ENCODE assay signal across 7 cellular contexts in genomic region chr15:90070605-90071004, GRCh38. TPM values are rescaled to one million over a fixed set of nuclear protein-coding genes. Genes with fewer than 3 reads are reported as not detected.
DNase-seq lines count a peak whose midpoint lies in the region; ATAC-seq and TF ChIP-seq lines count a peak whose summit lies in the region.
"Not testable (repeated sequence)": the region's sequence is repeated elsewhere in the genome, so short reads cannot be mapped to it uniquely, and the experiment has no call there.

No MANE protein-coding gene starts in this region.

- not testable (repeated sequence) for TF ChIP-seq POLR2A in stomach (IDR thresholded peaks at IDR 0.05)

- peak overlapping the region; percentile 60 to 88 (median 81) for H3K27ac Mint-ChIP-seq in CD14-positive monocyte

- not testable (repeated sequence) for H3K9me3 ChIP-seq in Karpas-422 (ENCODE audit: low read length); colonic mucosa; left lung; neutrophil; stomach

- TF ChIP-seq EP300 in stomach (IDR thresholded peaks at IDR 0.05), result not testable (repeated sequence)

- DNase-seq in CD14-positive monocyte (ENCODE audit: low spot score); Karpas-422; colonic mucosa; stomach: not testable (repeated sequence)
- DNase-seq in RPMI8226, result peak; percentile 28
- DNase-seq in left lung, result peak in 1 of 2 donors; percentile 49

- not testable (repeated sequence) for H3K4me3 ChIP-seq in Karpas-422 (ENCODE audit: low read length); colonic mucosa; left lung; neutrophil (ENCODE audit: low read depth in 1 of 2, low read length in 1 of 2); stomach

- 91 to 100% (median 97%) methylated on average over 2 of the region's 2 CpGs for WGBS in stomach, 5 donors

- intact Hi-C loops in CD14-positive monocyte (cut with micrococcal nuclease), result loop anchor here (5.0 kb wide), 5 partner anchors 33 to 318 kb away; partner anchors contain the start of genes ANPEP (in 1 of the 2) and MESP1 (in 1 of the 2)
- intact Hi-C loops in colonic mucosa (cut with DNase I), result loop anchor here (5.0 to 10.0 kb wide), 2 partner anchors 168 to 326 kb away; no protein-coding TSS in a partner anchor
- intact Hi-C loops in left lung (cut with DNase I), result not testable (repeated sequence)
- intact Hi-C loops in stomach (cut with DNase I; ENCODE audit: low total_unique reads), result loop anchor here (10.0 kb wide), 1 partner anchor 166 kb away; no protein-coding TSS in a partner anchor

- H4K20me1 ChIP-seq in Karpas-422 (ENCODE audit: insufficient read depth, low read depth, low read length), result not testable (repeated sequence)

- not testable (repeated sequence) for H3K9me3 Mint-ChIP-seq in CD14-positive monocyte

- H3K4me2 ChIP-seq in Karpas-422 (ENCODE audit: low read depth, low read length, poor library complexity, severe bottlenecking), result not testable (repeated sequence)

- H3K36me3 ChIP-seq in Karpas-422 (ENCODE audit: insufficient read depth, low read length) (peaks cover 15% of the 10 kb centered on the region; the same call in 1 of the 2 replicates), colonic mucosa (peaks cover 16% of the 10 kb centered on the region), left lung (peaks cover 0 to 64% of the 10 kb centered on the region in 2 donors), neutrophil (peaks cover 51% of the 10 kb centered on the region), stomach (peaks cover 10 to 78% (median 55%) of the 10 kb centered on the region in 4 donors)

- H2AFZ ChIP-seq in Karpas-422 (ENCODE audit: low read length), result not testable (repeated sequence)

- peaks cover 17% of the 10 kb centered on the region for H3K79me2 ChIP-seq in Karpas-422 (ENCODE audit: low read length)

- H3K4me1 ChIP-seq in Karpas-422 (ENCODE audit: low read length), result peaks cover 20% of the 10 kb centered on the region
- not testable (repeated sequence) for H3K4me1 ChIP-seq in colonic mucosa
- peaks cover 0 to 56% of the 10 kb centered on the region in 2 donors for H3K4me1 ChIP-seq in left lung
- peaks cover 34 to 35% of the 10 kb centered on the region in 2 experiments for H3K4me1 ChIP-seq in neutrophil (ENCODE audit: control insufficient read depth in 1 of 2, insufficient read depth in 1 of 2, low read depth in 1 of 2, low read length in 1 of 2)
- H3K4me1 ChIP-seq in stomach, result peaks cover 7 to 37% (median 16%) of the 10 kb centered on the region in 4 donors

- not testable (repeated sequence) for H3K27me3 Mint-ChIP-seq in CD14-positive monocyte (ENCODE audit: low read depth in 3 of 3)

- H3K36me3 Mint-ChIP-seq in CD14-positive monocyte, result peaks cover 63 to 74% of the 10 kb centered on the region in 2 donors

- H3K9ac ChIP-seq in Karpas-422 (ENCODE audit: low read length); colonic mucosa (ENCODE audit: low read depth in 2 of 2, low read length in 2 of 2): not testable (repeated sequence)

- H3K9me2 ChIP-seq in Karpas-422 (replicated peaks; ENCODE audit: insufficient read depth, low read length), result not testable (repeated sequence)

- peak overlapping the region in 1 of 2 donors; percentile 16 for H3K4me3 Mint-ChIP-seq in CD14-positive monocyte

- not testable (repeated sequence) for H3K27me3 ChIP-seq in Karpas-422 (ENCODE audit: low read length); colonic mucosa; left lung; neutrophil; stomach

- H3K27ac ChIP-seq in Karpas-422 (ENCODE audit: low read length) (peak overlapping the region; percentile 57; the same call in 1 of the 2 replicates), colonic mucosa (peak overlapping the region; percentile 24), left lung (peak overlapping the region; percentile 5 to 60), neutrophil (peak overlapping the region; percentile 69), stomach (peak overlapping the region in 3 of 5 donors; percentile 15 to 44 (median 39))

- not testable (repeated sequence) for ATAC-seq in left lung

- not testable (repeated sequence) for TF ChIP-seq CTCF in CD14-positive monocyte (IDR thresholded peaks at IDR 0.05); colonic mucosa (IDR thresholded peaks at IDR 0.05); left lung (IDR thresholded peaks at IDR 0.05); neutrophil (IDR thresholded peaks at IDR 0.05); stomach (IDR thresholded peaks at IDR 0.05)

- peaks cover 34% of the 10 kb centered on the region for H3K4me1 Mint-ChIP-seq in CD14-positive monocyte

RNA-seq across cellular contexts. Expression of gene IDH2, which starts 31.7 kb away (rescaled TPM):
- polyA plus RNA-seq in CD14-positive monocyte (100 to 1,000 TPM in 1 of 2 donors, 10 to 100 TPM in 1; 82.2 to 115 TPM), stomach (100 to 1,000 TPM; 109 to 149 (median 109) TPM)
- total RNA-seq in Karpas-422 (2014; rRNA removed; shearing (Covaris generic); ENCODE audit: low replicate concordance), result 93.4 and 156 TPM in 2 replicates
- total RNA-seq in colonic mucosa (100 to 1,000 TPM; 201 to 286 TPM), left lung (10 to 100 TPM; 92.7 to 95.3 TPM), stomach (100 to 1,000 TPM in 3 of 5 donors, 10 to 100 TPM in 2; 12.3 to 186 (median 125) TPM)
